Comparison of ENCODE assay signal across 8 cellular contexts in the genomic region with DNA sequence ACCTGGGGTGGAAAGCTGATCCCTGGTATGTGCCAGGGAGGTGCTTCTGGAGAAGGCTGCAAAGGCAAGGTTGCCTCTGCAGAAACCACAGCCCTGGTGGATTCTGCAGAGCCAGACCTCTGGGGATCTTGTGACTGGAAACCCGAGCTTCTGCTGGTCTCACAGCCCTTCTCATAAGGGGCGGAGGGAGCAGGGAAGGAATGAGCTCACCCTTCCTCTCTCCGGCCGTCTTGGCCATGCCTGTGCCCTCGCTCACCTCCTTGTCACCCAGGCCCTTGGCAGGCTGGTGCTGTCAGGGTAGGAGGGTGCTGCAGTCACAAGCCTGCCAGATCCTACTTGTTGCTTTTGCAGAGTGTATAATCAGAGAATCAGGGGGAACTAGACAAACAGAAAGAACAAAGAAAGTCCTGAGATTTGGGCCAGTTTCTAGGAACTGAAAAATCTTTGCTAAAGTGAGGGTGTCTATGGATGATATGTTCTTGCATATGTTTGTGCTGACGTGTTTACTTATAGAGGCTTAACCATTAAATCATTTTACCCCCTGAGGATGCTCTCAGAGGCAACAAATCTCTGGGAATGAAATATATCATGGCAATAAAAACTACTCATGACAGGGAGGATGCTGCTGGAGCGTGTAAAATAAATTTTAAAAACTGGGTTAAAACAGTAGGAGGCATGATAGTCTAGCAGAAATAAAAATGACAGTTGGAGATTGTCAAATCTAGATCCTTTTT.
A peak's percentile ranks its signal among the peaks of the same experiment; 100 is the strongest.
DNase-seq lines count a peak whose midpoint lies in the region; ATAC-seq and TF ChIP-seq lines count a peak whose summit lies in the region.
"Had no signal": no experiment of that assay in that cellular context is flagged by ENCODE, and none has a peak within 500 bp of the region (broad histone marks: within the 10 kb centered on the region; RNA-seq: fewer than 3 reads in every experiment).

No MANE protein-coding gene starts in this region.

- no peak overlapping the region for H3K4me3 Mint-ChIP-seq in stimulated activated memory B cell treated with anti-CD40 and anti-IgM and Interleukin-4, amounts not matched to agents 10 μg/mL and 1 μg/mL and 100 μg/mL, for 72 hours

- CTCF ChIA-PET in HEK293T (lab: Yijun Ruan, JAX) = interaction anchor here (1.0 to 1.8 kb wide), 2 partner anchors 21 to 240 kb away, joined by 4 to 5 read pairs; no protein-coding TSS in a partner anchor

- peak; percentile 32 for ATAC-seq in stimulated activated memory B cell treated with anti-CD40 and anti-IgM and Interleukin-4, amounts not matched to agents 10 μg/mL and 1 μg/mL and 100 μg/mL, for 72 hours
- ATAC-seq in HG03025 (IDR thresholded peaks at IDR 0.05; ENCODE audit: low FRiP score, unreplicated experiment) (no peak), GM21526 (IDR thresholded peaks at IDR 0.05; ENCODE audit: low FRiP score, unreplicated experiment) (no peak)

- no peaks in the 10 kb centered on the region for H3K36me3 Mint-ChIP-seq in stimulated activated memory B cell treated with anti-CD40 and anti-IgM and Interleukin-4, amounts not matched to agents 10 μg/mL and 1 μg/mL and 100 μg/mL, for 72 hours

- H3K9me3 Mint-ChIP-seq in stimulated activated memory B cell treated with anti-CD40 and anti-IgM and Interleukin-4, amounts not matched to agents 10 μg/mL and 1 μg/mL and 100 μg/mL, for 72 hours = peaks cover 6% of the 10 kb centered on the region

- no peaks in the 10 kb centered on the region for H3K27me3 Mint-ChIP-seq in stimulated activated memory B cell treated with anti-CD40 and anti-IgM and Interleukin-4, amounts not matched to agents 10 μg/mL and 1 μg/mL and 100 μg/mL, for 72 hours

- DNase-seq in HEK293T (ENCODE audit: extremely low spot score) (peak; percentile 74), T1000 (lab: John Stamatoyannopoulos, UW) (peak; percentile 82), hepatic stellate cell (ENCODE audit: low spot score) (peak; percentile 11), D341Med (ENCODE audit: low spot score) (no peak)
- DNase-seq: testis had no signal

- no peak overlapping the region for H3K27ac Mint-ChIP-seq in stimulated activated memory B cell treated with anti-CD40 and anti-IgM and Interleukin-4, amounts not matched to agents 10 μg/mL and 1 μg/mL and 100 μg/mL, for 72 hours

- POLR2A ChIA-PET in HEK293T (lab: Yijun Ruan, JAX) = interaction anchor here (1.6 kb wide), 1 partner anchor 240 kb away, joined by 9 read pairs; no protein-coding TSS in a partner anchor

- no peaks in the 10 kb centered on the region for H3K4me1 Mint-ChIP-seq in stimulated activated memory B cell treated with anti-CD40 and anti-IgM and Interleukin-4, amounts not matched to agents 10 μg/mL and 1 μg/mL and 100 μg/mL, for 72 hours

TF ChIP-seq in HEK293T, 16 proteins besides CTCF, POLR2A, EP300 and RAD21:
- TF ChIP-seq SUZ12 (IDR thresholded peaks at IDR 0.05) (no peak), BHLHE40 (IDR thresholded peaks at IDR 0.05; ENCODE audit: borderline replicate concordance) (no peak), LEF1 (IDR thresholded peaks at IDR 0.05; ENCODE audit: borderline replicate concordance) (no peak), HDGF (IDR thresholded peaks at IDR 0.05; ENCODE audit: borderline replicate concordance) (no peak), FOXM1 (IDR thresholded peaks at IDR 0.05; ENCODE audit: borderline replicate concordance) (no peak), TARDBP (IDR thresholded peaks at IDR 0.05) (no peak), NFRKB (IDR thresholded peaks at IDR 0.05) (no peak), L3MBTL2 (conservative IDR thresholded peaks at IDR 0.05) (0 out of 2 replicates have a peak, but pooled peaks have one; percentile 10), SP1 (IDR thresholded peaks at IDR 0.05) (no peak), ZNF384 (IDR thresholded peaks at IDR 0.05) (no peak), FOXK2 (IDR thresholded peaks at IDR 0.05) (no peak), FOXA1 (IDR thresholded peaks at IDR 0.05) (no peak), CTBP1 (IDR thresholded peaks at IDR 0.05; ENCODE audit: borderline replicate concordance) (peak; percentile 64; the same call in 1 of the 2 replicates), ELF4 (IDR thresholded peaks at IDR 0.05) (no peak), ARNT (IDR thresholded peaks at IDR 0.05) (no peak)
- TF ChIP-seq, protein P1, sequence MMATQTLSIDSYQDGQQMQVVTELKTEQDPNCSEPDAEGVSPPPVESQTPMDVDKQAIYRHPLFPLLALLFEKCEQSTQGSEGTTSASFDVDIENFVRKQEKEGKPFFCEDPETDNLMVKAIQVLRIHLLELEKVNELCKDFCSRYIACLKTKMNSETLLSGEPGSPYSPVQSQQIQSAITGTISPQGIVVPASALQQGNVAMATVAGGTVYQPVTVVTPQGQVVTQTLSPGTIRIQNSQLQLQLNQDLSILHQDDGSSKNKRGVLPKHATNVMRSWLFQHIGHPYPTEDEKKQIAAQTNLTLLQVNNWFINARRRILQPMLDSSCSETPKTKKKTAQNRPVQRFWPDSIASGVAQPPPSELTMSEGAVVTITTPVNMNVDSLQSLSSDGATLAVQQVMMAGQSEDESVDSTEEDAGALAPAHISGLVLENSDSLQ (IDR thresholded peaks at IDR 0.05) = peak; percentile 94
